In the genomic region with DNA sequence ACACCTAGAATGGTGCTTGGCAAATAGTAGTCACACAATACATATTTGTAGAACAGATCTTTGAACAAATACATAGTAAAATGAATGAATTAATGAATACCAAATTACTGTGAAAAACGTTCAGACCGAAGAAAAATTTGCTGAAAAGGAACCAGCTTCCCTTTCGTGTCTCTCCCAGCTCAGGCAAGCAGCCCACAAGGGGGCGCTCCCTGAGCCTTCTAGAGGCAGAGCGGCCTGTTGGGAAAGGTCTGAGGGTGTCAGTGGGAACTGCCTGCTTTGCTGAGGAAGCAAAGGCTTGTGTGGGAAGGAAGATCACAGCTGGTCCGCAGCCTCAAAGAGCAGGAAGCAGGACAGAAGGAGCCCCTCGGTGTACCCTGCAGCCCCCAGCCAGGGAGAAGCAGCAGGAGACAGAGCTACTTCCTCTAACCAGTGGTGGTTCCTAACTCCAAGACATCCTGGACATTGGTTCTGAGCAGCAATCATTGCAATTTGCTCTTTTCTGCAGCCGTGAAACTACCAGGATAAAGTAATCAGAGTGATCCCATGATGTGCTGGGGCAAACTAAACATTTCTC, we compare ENCODE assay signal across 8 cellular contexts.
A peak's percentile ranks its signal among the peaks of the same experiment; 100 is the strongest.
DNase-seq lines count a peak whose midpoint lies in the region; ATAC-seq lines count a peak whose summit lies in the region.

No MANE protein-coding gene starts in this region.

- H3K4me3 ChIP-seq in GM23248, result no peak overlapping the region

- peak; percentile 70 for DNase-seq in 8988T
- DNase-seq in GM23248, result peak; percentile 49
- peak; percentile 11 for DNase-seq in SK-N-DZ (ENCODE audit: low spot score)
- DNase-seq in iPS DF 19.7 (ENCODE audit: low read depth, low spot score), result peak; percentile 54
- DNase-seq in DMS79 (lab: John Stamatoyannopoulos, UW), result no peak
- DNase-seq in hepatic stellate cell (ENCODE audit: low spot score), result no peak
- DNase-seq in sciatic nerve (ENCODE audit: low spot score), result no peak

- no peaks in the 10 kb centered on the region for H3K36me3 ChIP-seq in GM23248 (ENCODE audit: low read depth)

- ATAC-seq in HG03039 (IDR thresholded peaks at IDR 0.05; ENCODE audit: unreplicated experiment) (no peak), sciatic nerve (no peak)

- intact Hi-C loops in sciatic nerve (cut with DNase I), result no loop called here

- 21 to 24% methylated on average over 8 of the region's 8 CpGs for WGBS in GM23248 (ENCODE audit: low coverage in 1 of 2, low lambda C conversion rate in 2 of 2, missing lambda C conversion rate in 2 of 2), 2 experiments

- H3K9ac ChIP-seq in GM23248, result no peak overlapping the region

- no peaks in the 10 kb centered on the region for H3K79me2 ChIP-seq in GM23248 (ENCODE audit: insufficient read depth)

- H3F3A ChIP-seq in GM23248 (ENCODE audit: insufficient read depth), result no peaks in the 10 kb centered on the region

- no peaks in the 10 kb centered on the region for H3K9me3 ChIP-seq in GM23248 (ENCODE audit: low read depth)

- no peaks in the 10 kb centered on the region for H3K4me1 ChIP-seq in GM23248 (ENCODE audit: insufficient read depth)

- in situ Hi-C loops in GM23248 (cut with MboI), result no loop called here

- no peaks in the 10 kb centered on the region for H4K20me1 ChIP-seq in GM23248 (ENCODE audit: insufficient read depth)

- no peak overlapping the region for H3K27ac ChIP-seq in GM23248

- H3K27me3 ChIP-seq in GM23248 (replicated peaks; ENCODE audit: insufficient read depth), result no peaks in the 10 kb centered on the region

- no peak overlapping the region for H3K4me2 ChIP-seq in GM23248 (ENCODE audit: unreplicated experiment)

- no peaks in the 10 kb centered on the region for H3K9me2 ChIP-seq in GM23248 (ENCODE audit: insufficient read depth)

- H2AFZ ChIP-seq in GM23248, result no peak overlapping the region

Comparison
In these comparisons a context has a peak if more than half of its experiments do, and no peak if none do; other contexts are left out.
1. DNase-seq: peak in 8988T (single experiment), GM23248 (single experiment), SK-N-DZ (single experiment) and iPS DF 19.7 (single experiment); none in DMS79 (single experiment), hepatic stellate cell (single experiment) and sciatic nerve (single experiment).